In genomic region chr15:94791516-94791915, GRCh38 we compare ENCODE assay signal across 23 cellular contexts.
"Had no signal": no experiment of that assay in that cellular context is flagged by ENCODE, and none has a peak within 500 bp of the region (broad histone marks: within the 10 kb centered on the region; RNA-seq: fewer than 3 reads in every experiment).

No MANE protein-coding gene starts in this region.

- H3K9me3 Mint-ChIP-seq: endodermal cell had no signal

- H3K4me2 ChIP-seq: hepatocyte had no signal

- H3K9me3 ChIP-seq: colonic mucosa, gastroesophageal sphincter, left lung, ovary, psoas muscle, sigmoid colon, spleen, thoracic aorta, transverse colon, vagina had no signal

- H3K27me3 ChIP-seq: colonic mucosa, gastroesophageal sphincter, heart left ventricle, hepatocyte, left lung, ovary, sigmoid colon, spleen, transverse colon, vagina had no signal

- H3K27ac ChIP-seq: colonic mucosa, gastroesophageal sphincter, heart left ventricle, hepatocyte, left lung, ovary, psoas muscle, sigmoid colon, spleen, thoracic aorta, transverse colon, vagina had no signal

- ATAC-seq: gastroesophageal sphincter; heart left ventricle; left cardiac atrium; natural killer cell; psoas muscle; right cardiac atrium; stimulated activated naive B cell treated with anti-CD40 and anti-IgM and Interleukin-4, amounts not matched to agents 10 μg/mL and 1 μg/mL and 100 μg/mL, for 72 hours had no signal

- H3K4me3 ChIP-seq: colonic mucosa, gastroesophageal sphincter, heart left ventricle, hepatocyte, left lung, ovary, psoas muscle, sigmoid colon, spleen, thoracic aorta, transverse colon, vagina had no signal

- H3K36me3 ChIP-seq: colonic mucosa, gastroesophageal sphincter, heart left ventricle, left lung, ovary, sigmoid colon, spleen, thoracic aorta, transverse colon, vagina had no signal

- DNase-seq: colonic mucosa; effector CD8-positive, alpha-beta T cell; endodermal cell; heart left ventricle; left cardiac atrium; left lung; natural killer cell; occipital lobe; ovary; posterior cingulate gyrus; psoas muscle; right cardiac atrium; sigmoid colon; spleen; stimulated activated CD4-positive, alpha-beta T cell treated with anti-CD3 and anti-CD28 coated beads, Interleukin-4, amount 100 ng/mL, for 4 hours; stimulated activated naive B cell treated with anti-CD40 and anti-IgM and Interleukin-4, amounts not matched to agents 10 μg/mL and 1 μg/mL and 100 μg/mL, for 72 hours; transverse colon had no signal

- H3K36me3 Mint-ChIP-seq: natural killer cell; stimulated activated naive B cell treated with anti-CD40 and anti-IgM and Interleukin-4, amounts not matched to agents 10 μg/mL and 1 μg/mL and 100 μg/mL, for 72 hours had no signal

- H3K4me3 Mint-ChIP-seq: dendritic cell treated with granulocyte-macrophage colony-stimulating factor and Interleukin-4, amounts not matched to agents 40 ng/mL and 50 ng/mL, for 4 days; endodermal cell; natural killer cell; stimulated activated naive B cell treated with anti-CD40 and anti-IgM and Interleukin-4, amounts not matched to agents 10 μg/mL and 1 μg/mL and 100 μg/mL, for 72 hours; stimulated activated naive CD8-positive, alpha-beta T cell treated with anti-CD3 and anti-CD28 coated beads, Interleukin-15, Interleukin-2, amounts not matched to agents 100 ng/mL and 50 ng/mL, for 24 hours had no signal

- H3K4me1 Mint-ChIP-seq: natural killer cell; stimulated activated naive B cell treated with anti-CD40 and anti-IgM and Interleukin-4, amounts not matched to agents 10 μg/mL and 1 μg/mL and 100 μg/mL, for 72 hours had no signal

- H3K27me3 Mint-ChIP-seq: dendritic cell treated with granulocyte-macrophage colony-stimulating factor and Interleukin-4, amounts not matched to agents 40 ng/mL and 50 ng/mL, for 4 days; stimulated activated naive B cell treated with anti-CD40 and anti-IgM and Interleukin-4, amounts not matched to agents 10 μg/mL and 1 μg/mL and 100 μg/mL, for 72 hours; stimulated activated naive CD8-positive, alpha-beta T cell treated with anti-CD3 and anti-CD28 coated beads, Interleukin-15, Interleukin-2, amounts not matched to agents 100 ng/mL and 50 ng/mL, for 24 hours had no signal

- H2AFZ ChIP-seq: hepatocyte had no signal

- H3K79me2 ChIP-seq: hepatocyte had no signal

- H3K27ac Mint-ChIP-seq: dendritic cell treated with granulocyte-macrophage colony-stimulating factor and Interleukin-4, amounts not matched to agents 40 ng/mL and 50 ng/mL, for 4 days; endodermal cell; natural killer cell; stimulated activated naive B cell treated with anti-CD40 and anti-IgM and Interleukin-4, amounts not matched to agents 10 μg/mL and 1 μg/mL and 100 μg/mL, for 72 hours; stimulated activated naive CD8-positive, alpha-beta T cell treated with anti-CD3 and anti-CD28 coated beads, Interleukin-15, Interleukin-2, amounts not matched to agents 100 ng/mL and 50 ng/mL, for 24 hours had no signal

- H3K4me1 ChIP-seq: colonic mucosa, gastroesophageal sphincter, heart left ventricle, left lung, psoas muscle, sigmoid colon, spleen, transverse colon, vagina had no signal
